ENCODE assay signal across 8 cellular contexts in genomic region chr19:35006342-35006998, GRCh38. TPM values are rescaled to one million over a fixed set of nuclear protein-coding genes. Genes with fewer than 3 reads are reported as not detected.
A peak's percentile ranks its signal among the peaks of the same experiment; 100 is the strongest.
DNase-seq lines count a peak whose midpoint lies in the region; ATAC-seq, FAIRE-seq and TF ChIP-seq lines count a peak whose summit lies in the region.
"Had no signal": no experiment of that assay in that cellular context is flagged by ENCODE, and none has a peak within 500 bp of the region (broad histone marks: within the 10 kb centered on the region; RNA-seq: fewer than 3 reads in every experiment).

No MANE protein-coding gene starts in this region.

- intact Hi-C loops in sigmoid colon (cut with DNase I): no loop called here

- in situ Hi-C loops in GM23248 (cut with MboI): no loop called here

- no peak overlapping the region for H3K4me2 ChIP-seq in GM23248 (ENCODE audit: unreplicated experiment)

- H3K27ac ChIP-seq in GM23248 (no peak overlapping the region), sigmoid colon (peak overlapping the region in 3 of 4 donors; percentile 12 to 37 (median 29))

- H3K4me3 ChIP-seq in GM23248 (no peak overlapping the region), sigmoid colon (no peak overlapping the region)

- no peak overlapping the region for H3K9ac ChIP-seq in GM23248

- no peaks in the 10 kb centered on the region for H3K36me3 ChIP-seq in GM23248 (ENCODE audit: low read depth)
- peaks cover 6 to 36% (median 20%) of the 10 kb centered on the region in 4 donors for H3K36me3 ChIP-seq in sigmoid colon

- peak in 1 of 2 donors; percentile 20 for TF ChIP-seq POLR2A in sigmoid colon (IDR thresholded peaks at IDR 0.05)

- peaks cover 67% of the 10 kb centered on the region for H3K79me2 ChIP-seq in GM23248 (ENCODE audit: insufficient read depth)

- no peak overlapping the region for H2AFZ ChIP-seq in GM23248

- ATAC-seq in esophagus mucosa (peak; percentile 39), HG03045 (IDR thresholded peaks at IDR 0.05; ENCODE audit: unreplicated experiment) (no peak), HG03342 (IDR thresholded peaks at IDR 0.05; ENCODE audit: unreplicated experiment) (no peak)

- WGBS in GM23248 (ENCODE audit: low coverage in 1 of 2, low lambda C conversion rate in 2 of 2, missing lambda C conversion rate in 2 of 2), 2 experiments: 87% methylated on average over 15 of the region's 15 CpGs
- 19 to 73% methylated on average over 15 of the region's 15 CpGs for whole genome bisulfite sequencing in sigmoid colon, 2 donors

- H3K4me1 ChIP-seq in GM23248 (ENCODE audit: insufficient read depth) (peaks cover 5% of the 10 kb centered on the region; the same call in 1 of the 2 replicates), sigmoid colon (peaks cover 0 to 36% (median 25%) of the 10 kb centered on the region in 4 donors)

- no peaks in the 10 kb centered on the region for H4K20me1 ChIP-seq in GM23248 (ENCODE audit: insufficient read depth)

- TF ChIP-seq CTCF in sigmoid colon (IDR thresholded peaks at IDR 0.05): no peak

- H3K9me2 ChIP-seq in GM23248 (ENCODE audit: insufficient read depth): no peaks in the 10 kb centered on the region

- TF ChIP-seq EP300 in sigmoid colon (IDR thresholded peaks at IDR 0.05): no peak

- peak; percentile 23 for DNase-seq in GM23248
- peak; percentile 93 for DNase-seq in RCC 7860 (ENCODE audit: low spot score)
- no peak for DNase-seq in sigmoid colon
- DNase-seq in activated effector memory CD4-positive, alpha-beta T cell treated with Interleukin-2 at 50 U/mL for 16 hours: no peak
- DNase-seq: NCI-H1694 had no signal

- H3K9me3 ChIP-seq in GM23248 (ENCODE audit: low read depth) (no peaks in the 10 kb centered on the region), sigmoid colon (no peaks in the 10 kb centered on the region)

- no peaks in the 10 kb centered on the region for H3F3A ChIP-seq in GM23248 (ENCODE audit: insufficient read depth)

- no peaks in the 10 kb centered on the region for H3K27me3 ChIP-seq in GM23248 (replicated peaks; ENCODE audit: insufficient read depth)
- no peaks in the 10 kb centered on the region for H3K27me3 ChIP-seq in sigmoid colon

- FAIRE-seq in RCC 7860 (lab: Jason Lieb, UNC): peak; percentile 93

RNA-seq across cellular contexts. Expression of gene GRAMD1A, which starts 6.3 kb away (rescaled TPM):
- total RNA-seq in GM23248 (2014; rRNA removed; shearing (Covaris generic)): 17.3 and 20.5 TPM in 2 replicates
- 31.7 and 33.8 TPM in 2 replicates for polyA plus RNA-seq in GM23248 (2016; fragmentation: Nextera tagmentation; extraction: Ambion mirVana)
- 11.8 TPM for total RNA-seq in esophagus mucosa
- total RNA-seq in sigmoid colon: 10 to 100 TPM; 27.1 to 58.9 (median 43.0) TPM
- 10 to 100 TPM in 2 of 3 donors, 1 to 10 TPM in 1; 5.1 to 41.1 (median 12.0) TPM for polyA plus RNA-seq in sigmoid colon

RNA-seq across cellular contexts. Expression of gene SCN1B, which starts 23.8 kb away (rescaled TPM):
- total RNA-seq in GM23248 (2014; rRNA removed; shearing (Covaris generic)): 1.7 and 2.0 TPM in 2 replicates
- polyA plus RNA-seq in GM23248 (2016; fragmentation: Nextera tagmentation; extraction: Ambion mirVana): 1.5 and 1.8 TPM in 2 replicates
- 0.88 TPM for total RNA-seq in esophagus mucosa
- 10 to 100 TPM in 1 of 4 donors, 1 to 10 TPM in 3; 3.0 to 10.0 (median 6.6) TPM for total RNA-seq in sigmoid colon
- polyA plus RNA-seq in sigmoid colon: 1 to 10 TPM; 4.5 to 9.6 (median 4.9) TPM

RNA-seq across cellular contexts. Expression of gene HPN, which starts 35.1 kb away (rescaled TPM):
- total RNA-seq in GM23248 (2014; rRNA removed; shearing (Covaris generic)): not detected in 2 replicates
- polyA plus RNA-seq in GM23248 (2016; fragmentation: Nextera tagmentation; extraction: Ambion mirVana): not detected in 2 replicates
- total RNA-seq in esophagus mucosa: not detected
- under 1 TPM in 3 of 4 donors, not detected in 1; 0.36 to 0.95 (median 0.66) TPM for total RNA-seq in sigmoid colon
- polyA plus RNA-seq in sigmoid colon: 1 to 10 TPM in 1 of 3 donors, under 1 TPM in 1, not detected in 1; 0.61 to 1.8 TPM

RNA-seq across cellular contexts. Expression of gene ZNF792, which starts 42.4 kb away (rescaled TPM):
- total RNA-seq in GM23248 (2014; rRNA removed; shearing (Covaris generic)): 1.8 and 3.8 TPM in 2 replicates
- polyA plus RNA-seq in GM23248 (2016; fragmentation: Nextera tagmentation; extraction: Ambion mirVana) (0.63 and 1.0 TPM in 2 replicates), sigmoid colon (1 to 10 TPM; 1.4 to 3.0 (median 1.8) TPM)
- total RNA-seq in esophagus mucosa (1.8 TPM), sigmoid colon (1 to 10 TPM; 3.1 to 6.4 (median 4.2) TPM)

Comparison
In these comparisons a context has a peak if more than half of its experiments do, and no peak if none do; other contexts are left out.
1. DNase-seq: peak in GM23248 (single experiment) and RCC 7860 (single experiment); none in sigmoid colon (single experiment) and activated effector memory CD4-positive, alpha-beta T cell treated with Interleukin-2 at 50 U/mL for 16 hours (single experiment).